Comparison of ENCODE assay signal across 29 cellular contexts in genomic region chr11:44849424-44849823, GRCh38.
"Had no signal": no experiment of that assay in that cellular context is flagged by ENCODE, and none has a peak within 500 bp of the region (broad histone marks: within the 10 kb centered on the region; RNA-seq: fewer than 3 reads in every experiment).

No MANE protein-coding gene starts in this region.

- H3K4me3 ChIP-seq: colonic mucosa, gastrocnemius medialis, lung, mucosa of descending colon, ovary, smooth muscle cell, suprapubic skin, transverse colon, upper lobe of right lung, uterus had no signal

- H3K36me3 ChIP-seq: colonic mucosa, gastrocnemius medialis, ovary, suprapubic skin, transverse colon, upper lobe of right lung, uterus had no signal

- H3K4me2 ChIP-seq: smooth muscle cell had no signal

- H3K27ac ChIP-seq: colonic mucosa, epithelial cell of prostate, ovary, suprapubic skin, transverse colon, upper lobe of right lung, uterus had no signal

- H3K9me3 ChIP-seq: colonic mucosa, gastrocnemius medialis, ovary, suprapubic skin, transverse colon, upper lobe of right lung, uterus had no signal

- DNase-seq: colonic mucosa; effector CD8-positive, alpha-beta T cell; endodermal cell; foreskin fibroblast; gastrocnemius medialis; hippocampal formation; kidney glomerular epithelial cell; left colon; mucosa of descending colon; naive B cell; occipital lobe; ovary; retina; stimulated activated CD4-positive, alpha-beta T cell treated with anti-CD3 and anti-CD28 coated beads, Interleukin-12 subunit alpha, Interleukin-12 subunit beta, amount 100 ng/mL, for 4 hours; stimulated activated CD4-positive, alpha-beta T cell treated with anti-CD3 and anti-CD28 coated beads, Interleukin-1b, Interleukin-23, amount 100 ng/mL, for 48 hours; stimulated activated CD4-positive, alpha-beta T cell treated with anti-CD3 and anti-CD28 coated beads, Interleukin-4, amount 100 ng/mL, for 1 hour; stimulated activated CD8-positive, alpha-beta memory T cell treated with anti-CD3 and anti-CD28 coated beads, Interleukin-4, amount 100 ng/mL, for 48 hours; stimulated activated naive CD4-positive, alpha-beta T cell; stimulated activated naive CD8-positive, alpha-beta T cell treated with anti-CD3 and anti-CD28 coated beads, Interleukin-15, amount 100 ng/mL, for 72 hours; transverse colon; upper lobe of right lung; uterus had no signal

- H3K4me1 ChIP-seq: colonic mucosa, gastrocnemius medialis, suprapubic skin, upper lobe of right lung had no signal

- ATAC-seq: esophagus mucosa; left colon; mucosa of descending colon; natural killer cell treated with Interleukin-12 subunit alpha and Interleukin-12 subunit beta and Interleukin-15 and Interleukin-18, amount 100 ng/mL, for 72 hours; stimulated activated naive CD8-positive, alpha-beta T cell treated with anti-CD3 and anti-CD28 coated beads, Interleukin-15, amount 100 ng/mL, for 72 hours; upper lobe of right lung had no signal

- FAIRE-seq: islet of Langerhans had no signal

- H3K27me3 ChIP-seq: colonic mucosa, gastrocnemius medialis, ovary, suprapubic skin, transverse colon, upper lobe of right lung, uterus had no signal
